Comparison of ENCODE assay signal across 17 cellular contexts in genomic region chr9:2142212-2142611, GRCh38.
DNase-seq lines count a peak whose midpoint lies in the region; ATAC-seq and TF ChIP-seq lines count a peak whose summit lies in the region.
"Had no signal": no experiment of that assay in that cellular context is flagged by ENCODE, and none has a peak within 500 bp of the region (broad histone marks: within the 10 kb centered on the region; RNA-seq: fewer than 3 reads in every experiment).

No MANE protein-coding gene starts in this region.

- H3K9me3 ChIP-seq in BLaER1 treated with 17β-estradiol and CSF1 and Interleukin-3, amounts not matched to agents 10 nM and 100 nM (replicated peaks in 1 of 11): peaks cover 0 to 19% (median 7%) of the 10 kb centered on the region in 11 experiments; a peak in 12 of 22 replicates
- H3K9me3 ChIP-seq in CD4-positive, CD25-positive, alpha-beta regulatory T cell (ENCODE audit: control insufficient read depth in 2 of 2, low read length in 2 of 2): no peaks in the 10 kb centered on the region
- H3K9me3 ChIP-seq in T-helper 17 cell (ENCODE audit: control insufficient read depth, low read length, poor library complexity, severe bottlenecking): no peaks in the 10 kb centered on the region
- H3K9me3 ChIP-seq in heart left ventricle: no peaks in the 10 kb centered on the region

- WGBS in heart left ventricle, 4 donors: 50 to 56% (median 55%) methylated on average over 1 of the region's 1 CpG

- peaks cover 12 to 23% (median 19%) of the 10 kb centered on the region in 10 experiments for H3K4me1 ChIP-seq in BLaER1 treated with 17β-estradiol and CSF1 and Interleukin-3, amounts not matched to agents 10 nM and 100 nM
- H3K4me1 ChIP-seq in CD4-positive, CD25-positive, alpha-beta regulatory T cell (ENCODE audit: control insufficient read depth, insufficient read depth, low read length, poor library complexity, severe bottlenecking): no peaks in the 10 kb centered on the region
- H3K4me1 ChIP-seq in heart left ventricle: peaks cover 0 to 38% (median 16%) of the 10 kb centered on the region in 12 donors

- H3K27me3 Mint-ChIP-seq in CD4-positive, CD25-positive, alpha-beta regulatory T cell: peaks cover 4% of the 10 kb centered on the region
- H3K27me3 Mint-ChIP-seq in T-helper 17 cell (no peaks in the 10 kb centered on the region), neural crest cell (ENCODE audit: low read depth) (no peaks in the 10 kb centered on the region)

- H4K20me1 ChIP-seq in BLaER1 treated with 17β-estradiol and CSF1 and Interleukin-3, amounts not matched to agents 10 nM and 100 nM: peaks cover 0 to 76% (median 0%) of the 10 kb centered on the region in 11 experiments; a peak in 3 of 22 replicates

- no peak for TF ChIP-seq CTCF in neural crest cell (conservative IDR thresholded peaks at IDR 0.05)
- TF ChIP-seq CTCF in heart left ventricle (IDR thresholded peaks at IDR 0.05): no peak

- no peak for TF ChIP-seq POLR2A in heart left ventricle (IDR thresholded peaks at IDR 0.05)

- H3K4me2 ChIP-seq in BLaER1 treated with 17β-estradiol and CSF1 and Interleukin-3, amounts not matched to agents 10 nM and 100 nM: peak overlapping the region in 6 of 11 experiments; percentile 16 to 47 (median 23); a peak in 5 of 22 replicates
- H3K4me2 ChIP-seq: KMS-11 had no signal

- H3K27ac Mint-ChIP-seq in CD4-positive, CD25-positive, alpha-beta regulatory T cell: peak overlapping the region in 2 of 3 donors; percentile 23 to 83
- peak overlapping the region; percentile 82 for H3K27ac Mint-ChIP-seq in T-helper 17 cell
- H3K27ac Mint-ChIP-seq in neural crest cell (ENCODE audit: unreplicated experiment): no peak overlapping the region
- H3K27ac Mint-ChIP-seq: H9 had no signal

- no peak overlapping the region for H3K9ac ChIP-seq in BLaER1 treated with 17β-estradiol and CSF1 and Interleukin-3, amounts not matched to agents 10 nM and 100 nM
- H3K9ac ChIP-seq: KMS-11 had no signal

- H3K27me3 ChIP-seq in BLaER1 treated with 17β-estradiol and CSF1 and Interleukin-3, amounts not matched to agents 10 nM and 100 nM: no peaks in the 10 kb centered on the region
- no peaks in the 10 kb centered on the region for H3K27me3 ChIP-seq in CD4-positive, CD25-positive, alpha-beta regulatory T cell (ENCODE audit: control insufficient read depth, insufficient read depth, low read length)
- H3K27me3 ChIP-seq in heart left ventricle: no peaks in the 10 kb centered on the region

- H3K4me3 Mint-ChIP-seq in CD4-positive, CD25-positive, alpha-beta regulatory T cell: no peak overlapping the region
- H3K4me3 Mint-ChIP-seq in T-helper 17 cell (no peak overlapping the region), neural crest cell (peak overlapping the region; percentile 7)
- H3K4me3 Mint-ChIP-seq: H9 had no signal

- no peak for DNase-seq in CD4-positive, CD25-positive, alpha-beta regulatory T cell
- DNase-seq in T-helper 17 cell (no peak), neural crest cell (ENCODE audit: low read depth, low spot score) (no peak), NCI-H1417 (lab: John Stamatoyannopoulos, UW) (no peak), heart left ventricle (no peak)
- DNase-seq in activated CD4-positive, alpha-beta T cell treated with anti-CD3 and anti-CD28 coated beads for 4 hours: no peak
- DNase-seq: C1 segment of cervical spinal cord, DMS153, GF-D8, H9, NCI-H1436 treated with DMSO at 0.1 percent for 48 hours, NCI-H2029, NCI-H526, PC-3 had no signal

- ATAC-seq in CD4-positive, CD25-positive, alpha-beta regulatory T cell (ENCODE audit: low read depth in 2 of 2): no peak
- ATAC-seq in T-helper 17 cell: no peak
- ATAC-seq in heart left ventricle: no peak
- ATAC-seq: PC-3 had no signal

- H3K36me3 Mint-ChIP-seq in CD4-positive, CD25-positive, alpha-beta regulatory T cell: peaks cover 47% of the 10 kb centered on the region
- H3K36me3 Mint-ChIP-seq in T-helper 17 cell (ENCODE audit: low read depth) (peaks cover 3% of the 10 kb centered on the region), neural crest cell (ENCODE audit: low read depth) (peaks cover 4% of the 10 kb centered on the region)

- intact Hi-C loops in heart left ventricle (cut with DNase I): loop anchor here in 4 of 10 donors (10.0 kb wide), 4 partner anchors 93 to 673 kb away; no protein-coding TSS in a partner anchor

- H3K9me3 Mint-ChIP-seq in CD4-positive, CD25-positive, alpha-beta regulatory T cell: peaks cover 0 to 2% (median 0%) of the 10 kb centered on the region in 7 donors
- peaks cover 9% of the 10 kb centered on the region for H3K9me3 Mint-ChIP-seq in neural crest cell
- H3K9me3 Mint-ChIP-seq: H9 had no signal

- H3K4me1 Mint-ChIP-seq in CD4-positive, CD25-positive, alpha-beta regulatory T cell: peaks cover 32 to 78% (median 44%) of the 10 kb centered on the region in 4 donors
- H3K4me1 Mint-ChIP-seq in T-helper 17 cell (peaks cover 45% of the 10 kb centered on the region), neural crest cell (peaks cover 64% of the 10 kb centered on the region)

- H3K36me3 ChIP-seq in BLaER1 treated with 17β-estradiol and CSF1 and Interleukin-3, amounts not matched to agents 10 nM and 100 nM: peaks cover 44 to 92% (median 70%) of the 10 kb centered on the region in 11 experiments
- peaks cover 50% of the 10 kb centered on the region for H3K36me3 ChIP-seq in CD4-positive, CD25-positive, alpha-beta regulatory T cell (ENCODE audit: control insufficient read depth, insufficient read depth, low read length)
- peaks cover 0 to 37% (median 16%) of the 10 kb centered on the region in 9 donors for H3K36me3 ChIP-seq in heart left ventricle

- H3K27ac ChIP-seq in BLaER1 treated with 17β-estradiol and CSF1 and Interleukin-3, amounts not matched to agents 10 nM and 100 nM: no peak overlapping the region
- H3K27ac ChIP-seq in CD4-positive, CD25-positive, alpha-beta regulatory T cell (ENCODE audit: insufficient read depth, low read length, poor library complexity, severe bottlenecking): no peak overlapping the region
- no peak overlapping the region for H3K27ac ChIP-seq in heart left ventricle
- H3K27ac ChIP-seq: KMS-11, RWPE1 had no signal

- no peak overlapping the region for H3K4me3 ChIP-seq in BLaER1 treated with 17β-estradiol and CSF1 and Interleukin-3, amounts not matched to agents 10 nM and 100 nM
- no peak overlapping the region for H3K4me3 ChIP-seq in CD4-positive, CD25-positive, alpha-beta regulatory T cell (ENCODE audit: low read depth, low read length)
- H3K4me3 ChIP-seq in heart left ventricle: no peak overlapping the region
